In genomic region chr9:126397056-126397455, GRCh38 we compare ENCODE assay signal across 10 cellular contexts.
A peak's percentile ranks its signal among the peaks of the same experiment; 100 is the strongest.
DNase-seq lines count a peak whose midpoint lies in the region; ATAC-seq, FAIRE-seq and TF ChIP-seq lines count a peak whose summit lies in the region.
"Had no signal": no experiment of that assay in that cellular context is flagged by ENCODE, and none has a peak within 500 bp of the region (broad histone marks: within the 10 kb centered on the region; RNA-seq: fewer than 3 reads in every experiment).

No MANE protein-coding gene starts in this region.

- no peaks in the 10 kb centered on the region for H3K9me3 ChIP-seq in HepG2 (ENCODE audit: low read length)
- no peaks in the 10 kb centered on the region for H3K9me3 ChIP-seq in right lobe of liver
- no peaks in the 10 kb centered on the region for H3K9me3 ChIP-seq in neural cell (ENCODE audit: low read length)
- H3K9me3 ChIP-seq in thyroid gland = no peaks in the 10 kb centered on the region

- no peaks in the 10 kb centered on the region for H3K4me1 ChIP-seq in HepG2 (ENCODE audit: insufficient read depth, low read length)
- H3K4me1 ChIP-seq in right lobe of liver = peaks cover 0 to 34% (median 8%) of the 10 kb centered on the region in 4 donors
- peaks cover 0 to 5% of the 10 kb centered on the region in 2 donors for H3K4me1 ChIP-seq in thyroid gland

- H3K9me2 ChIP-seq in neural cell (ENCODE audit: insufficient read depth, low read length) = no peaks in the 10 kb centered on the region

- no peak overlapping the region for H3K4me2 ChIP-seq in HepG2 (ENCODE audit: low read depth, low read length)
- H3K4me2 ChIP-seq in neural cell (ENCODE audit: low read length) = no peak overlapping the region

- H3K27ac ChIP-seq in HepG2 (ENCODE audit: extremely low read length, insufficient read depth, low read length) (no peak overlapping the region), right lobe of liver (no peak overlapping the region), neural cell (ENCODE audit: low read length) (peak overlapping the region; percentile 72), thyroid gland (no peak overlapping the region)
- H3K27ac ChIP-seq: C4-2B had no signal

- TF ChIP-seq EP300 in HepG2 (IDR thresholded peaks at IDR 0.05; ENCODE audit: low read depth in 2 of 2, low read length in 2 of 2) = no peak
- TF ChIP-seq EP300 in HepG2 (CRISPR knock-in tag; IDR thresholded peaks at IDR 0.05; ENCODE audit: borderline replicate concordance) = no peak
- TF ChIP-seq EP300 in neural cell (conservative IDR thresholded peaks at IDR 0.05; ENCODE audit: poor library complexity, severe bottlenecking) = no peak

- TF ChIP-seq RAD21 in HepG2 (CRISPR knock-in tag; IDR thresholded peaks at IDR 0.05) = no peak
- TF ChIP-seq RAD21 in neural cell (conservative IDR thresholded peaks at IDR 0.05) = no peak

- TF ChIP-seq CTCF in HepG2 (CRISPR knock-in tag; IDR thresholded peaks at IDR 0.05) = 0 out of 2 replicates have a peak, but pooled peaks have one; percentile 11
- TF ChIP-seq CTCF in right lobe of liver (IDR thresholded peaks at IDR 0.05) = no peak
- no peak for TF ChIP-seq CTCF in neural cell (IDR thresholded peaks at IDR 0.05; ENCODE audit: poor library complexity, severe bottlenecking)
- TF ChIP-seq CTCF in thyroid gland (IDR thresholded peaks at IDR 0.05) = no peak

- no peak overlapping the region for H2AFZ ChIP-seq in HepG2 (ENCODE audit: low read length)
- H2AFZ ChIP-seq in neural cell (ENCODE audit: low read depth, low read length) = no peak overlapping the region

- no TSS peak for BruUV-seq in HepG2 (replicated peaks; lab: Mats Ljungman, UMichigan)

- FAIRE-seq in HepG2 (lab: Jason Lieb, UNC) = no peak
- FAIRE-seq: colon had no signal

- ATAC-seq in HepG2 = peak; percentile 22; the same call in 2 of the 3 replicates
- ATAC-seq in right lobe of liver = no peak
- peak; percentile 52 for ATAC-seq in HG03571 (IDR thresholded peaks at IDR 0.05; ENCODE audit: unreplicated experiment)
- no peak for ATAC-seq in HG02885 (IDR thresholded peaks at IDR 0.05; ENCODE audit: poor library complexity, unreplicated experiment)

- 95% methylated on average over 4 of the region's 5 CpGs for WGBS in HepG2 (ENCODE audit: low lambda C conversion rate)
- WGBS in right lobe of liver (ENCODE audit: insufficient coverage, low coverage, low lambda C conversion rate, missing lambda C conversion rate) = 64% methylated on average over 4 of the region's 5 CpGs
- WGBS in thyroid gland, 2 donors = 80 to 97% methylated on average over 4 to 5 of the region's 5 CpGs

- H4K20me1 ChIP-seq in HepG2 (ENCODE audit: insufficient read depth, low read length) (0 out of 2 replicates have a peak, but pooled peaks cover 3% of the 10 kb centered on the region), neural cell (ENCODE audit: insufficient read depth) (no peaks in the 10 kb centered on the region)

- in situ Hi-C loops in HepG2 (cut with HindIII; ENCODE audit: extremely low pct_ligation_motif_present, low pct_unique_long_range_greater_than_20kb) = loop anchor here (5.0 to 10.0 kb wide), 2 partner anchors 95 to 992 kb away; no protein-coding TSS in a partner anchor

- DNase-seq in HepG2 (ENCODE audit: low spot score) = no peak
- DNase-seq in right lobe of liver = no peak
- DNase-seq in activated T-cell treated with anti-CD3 and anti-CD28 coated beads for 1 hour (ENCODE audit: low read depth) = peak; percentile 39
- no peak for DNase-seq in NCI-H1105 treated with DMSO at 0.1 percent for 48 hours (lab: John Stamatoyannopoulos, UW)
- DNase-seq in thyroid gland = no peak

- POLR2A ChIA-PET in HepG2 (lab: Yijun Ruan, JAX) = no interaction called here

- CTCF ChIA-PET in HepG2 (lab: Yijun Ruan, JAX; ENCODE audit: low intra/inter-chr PET ratio, low total read pairs) = interaction anchor here (2.3 to 2.8 kb wide), 2 partner anchors 79 to 95 kb away, joined by 17 to 47 read pairs; no protein-coding TSS in a partner anchor

- H3F3A ChIP-seq in neural cell (ENCODE audit: insufficient read depth, low read length, poor library complexity, severe bottlenecking) = no peaks in the 10 kb centered on the region

- TF ChIP-seq POLR2A in HepG2 (IDR thresholded peaks at IDR 0.05; ENCODE audit: insufficient read depth in 1 of 2, low read depth in 2 of 2, low read length in 2 of 2) (no peak), right lobe of liver (IDR thresholded peaks at IDR 0.05) (no peak), thyroid gland (IDR thresholded peaks at IDR 0.05) (no peak)

- H3K27me3 ChIP-seq in HepG2 (ENCODE audit: control insufficient read depth in 1 of 2, insufficient read depth in 2 of 2, low read length in 2 of 2) = no peaks in the 10 kb centered on the region
- no peaks in the 10 kb centered on the region for H3K27me3 ChIP-seq in right lobe of liver
- no peaks in the 10 kb centered on the region for H3K27me3 ChIP-seq in neural cell (ENCODE audit: insufficient read depth, low read depth, low read length)
- H3K27me3 ChIP-seq in thyroid gland = no peaks in the 10 kb centered on the region

- H3K36me3 ChIP-seq in HepG2 (replicated peaks in 1 of 2; ENCODE audit: control insufficient read depth in 1 of 2, insufficient read depth in 2 of 2, low read length in 2 of 2) = peaks cover 27 to 86% of the 10 kb centered on the region in 2 experiments; a peak in 4 of 5 replicates
- peaks cover 0 to 12% (median 2%) of the 10 kb centered on the region in 4 donors for H3K36me3 ChIP-seq in right lobe of liver
- no peaks in the 10 kb centered on the region for H3K36me3 ChIP-seq in neural cell (ENCODE audit: insufficient read depth, low read length)
- peaks cover 0 to 14% of the 10 kb centered on the region in 2 donors for H3K36me3 ChIP-seq in thyroid gland

- no peaks in the 10 kb centered on the region for H3K79me2 ChIP-seq in HepG2 (ENCODE audit: insufficient read depth, low read length)
- H3K79me2 ChIP-seq in neural cell (replicated peaks; ENCODE audit: insufficient read depth, low read length) = no peaks in the 10 kb centered on the region

- H3K9ac ChIP-seq in HepG2 (ENCODE audit: insufficient read depth, low read depth, low read length) (no peak overlapping the region), neural cell (ENCODE audit: low read length) (no peak overlapping the region)

- intact Hi-C loops in HepG2 (cut with micrococcal nuclease; ENCODE audit: unreplicated experiment) = loop anchor here (5.0 kb wide), 1 partner anchor 515 kb away; no protein-coding TSS in a partner anchor
- intact Hi-C loops in right lobe of liver (cut with DNase I) = loop anchor here in 1 of 2 donors (10.0 kb wide), 1 partner anchor 92 kb away; no protein-coding TSS in a partner anchor
- intact Hi-C loops in thyroid gland (cut with DNase I) = loop anchor here (5.0 kb wide), 2 partner anchors 80 to 95 kb away; no protein-coding TSS in a partner anchor

- H3K4me3 ChIP-seq in HepG2 (replicated peaks in 1 of 3; ENCODE audit: insufficient read depth in 1 of 3, low read depth in 2 of 3, low read length in 3 of 3) = no peak overlapping the region
- no peak overlapping the region for H3K4me3 ChIP-seq in right lobe of liver
- H3K4me3 ChIP-seq in neural cell (ENCODE audit: low read length) = no peak overlapping the region
- H3K4me3 ChIP-seq in thyroid gland (replicated peaks in 1 of 3) = no peak overlapping the region

TF ChIP-seq in HepG2, 621 proteins besides CTCF, POLR2A, EP300 and RAD21:
- no peak for TF ChIP-seq SRSF1 (optimal IDR thresholded peaks at IDR 0.05; ENCODE audit: low read depth, low read length)
- no peak for TF ChIP-seq ZNF569 (CRISPR knock-in tag; IDR thresholded peaks at IDR 0.05; ENCODE audit: borderline replicate concordance)
- TF ChIP-seq LCORL (IDR thresholded peaks at IDR 0.05) = no peak
- TF ChIP-seq LCORL (CRISPR knock-in tag; IDR thresholded peaks at IDR 0.05) = no peak
- TF ChIP-seq SYNCRIP (IDR thresholded peaks at IDR 0.05; ENCODE audit: insufficient read depth, low read depth, low read length) = no peak
- no peak for TF ChIP-seq FOXJ3 (CRISPR knock-in tag; IDR thresholded peaks at IDR 0.05; ENCODE audit: borderline replicate concordance)
- TF ChIP-seq, protein P1, sequence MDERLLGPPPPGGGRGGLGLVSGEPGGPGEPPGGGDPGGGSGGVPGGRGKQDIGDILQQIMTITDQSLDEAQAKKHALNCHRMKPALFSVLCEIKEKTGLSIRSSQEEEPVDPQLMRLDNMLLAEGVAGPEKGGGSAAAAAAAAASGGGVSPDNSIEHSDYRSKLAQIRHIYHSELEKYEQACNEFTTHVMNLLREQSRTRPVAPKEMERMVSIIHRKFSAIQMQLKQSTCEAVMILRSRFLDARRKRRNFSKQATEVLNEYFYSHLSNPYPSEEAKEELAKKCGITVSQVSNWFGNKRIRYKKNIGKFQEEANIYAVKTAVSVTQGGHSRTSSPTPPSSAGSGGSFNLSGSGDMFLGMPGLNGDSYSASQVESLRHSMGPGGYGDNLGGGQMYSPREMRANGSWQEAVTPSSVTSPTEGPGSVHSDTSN (CRISPR knock-in tag; IDR thresholded peaks at IDR 0.05) = no peak
- TF ChIP-seq ZFAT (CRISPR knock-in tag; conservative IDR thresholded peaks at IDR 0.05) = no peak

TF ChIP-seq in neural cell, 6 proteins besides CTCF, POLR2A, EP300 and RAD21:
- TF ChIP-seq MXI1 (conservative IDR thresholded peaks at IDR 0.05; ENCODE audit: poor library complexity, severe bottlenecking) = no peak
- peak; percentile 26 for TF ChIP-seq SMC3 (conservative IDR thresholded peaks at IDR 0.05; ENCODE audit: poor library complexity)

Comparison
In these comparisons a context has a peak if more than half of its experiments do, and no peak if none do; other contexts are left out.
1. ATAC-seq: peak in HepG2 (single experiment) and HG03571 (single experiment); none in right lobe of liver (0 of 4) and HG02885 (single experiment).